12 cellular contexts compared by ENCODE assay signal in the genomic region with DNA sequence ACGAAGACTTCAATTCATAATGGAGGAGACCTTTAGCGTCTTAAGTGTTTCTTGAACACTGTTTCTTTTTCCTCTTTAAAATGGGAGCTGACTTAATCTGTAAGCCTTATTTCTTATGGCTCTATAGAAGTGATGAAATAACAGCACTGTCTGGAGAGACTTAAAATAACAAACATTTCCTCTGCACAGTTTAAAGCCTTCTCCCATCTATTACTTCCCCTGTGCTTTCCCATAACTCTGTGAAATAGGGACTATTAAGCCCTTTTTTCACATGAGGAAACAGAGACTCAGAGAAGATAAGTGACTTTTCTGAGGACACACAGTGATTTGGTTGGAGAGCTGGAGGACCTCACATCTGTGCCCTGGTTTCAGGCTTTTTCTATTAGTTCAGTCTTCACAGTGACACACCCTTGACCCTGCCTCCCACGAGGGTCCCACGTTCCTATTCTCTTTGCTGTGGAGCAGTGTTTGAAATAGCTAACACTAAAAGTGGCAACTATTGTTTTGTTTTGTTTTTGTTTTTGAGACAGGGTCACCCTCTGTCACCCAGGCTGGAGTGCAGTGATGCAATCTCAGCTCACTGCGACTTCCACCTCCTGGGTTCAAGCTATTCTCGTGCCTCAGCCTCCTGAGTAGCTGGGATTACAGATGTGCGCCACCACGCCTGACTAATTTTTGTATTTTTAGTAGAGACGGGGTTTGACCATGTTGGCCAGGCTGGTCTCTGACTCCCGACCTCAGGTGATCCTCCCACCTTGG.
A peak's percentile ranks its signal among the peaks of the same experiment; 100 is the strongest.
DNase-seq lines count a peak whose midpoint lies in the region; ATAC-seq lines count a peak whose summit lies in the region.
"Had no signal": no experiment of that assay in that cellular context is flagged by ENCODE, and none has a peak within 500 bp of the region (broad histone marks: within the 10 kb centered on the region; RNA-seq: fewer than 3 reads in every experiment).

No MANE protein-coding gene starts in this region.

- peaks cover 57% of the 10 kb centered on the region for H3K36me3 Mint-ChIP-seq in activated CD8-positive, alpha-beta T cell treated with anti-CD3 and anti-CD28 coated beads, Interleukin-2, amount 10 ng/mL, durations not matched to agents 7 days and 5 days (ENCODE audit: low read depth)
- H3K36me3 Mint-ChIP-seq in stimulated activated naive B cell treated with anti-CD40 and anti-IgM and Interleukin-4, amounts not matched to agents 10 μg/mL and 1 μg/mL and 100 μg/mL, for 72 hours: peaks cover 12 to 27% of the 10 kb centered on the region in 2 donors

- POLR2A ChIA-PET in activated CD8-positive, alpha-beta T cell treated with anti-CD3 and anti-CD28 coated beads, Interleukin-2, amount 10 ng/mL, durations not matched to agents 7 days and 5 days (lab: Charles Lee): interaction anchor here (1.4 kb wide), 1 partner anchor 14 kb away, joined by 14 read pairs; no protein-coding TSS in a partner anchor

- H3K27ac Mint-ChIP-seq in activated CD8-positive, alpha-beta T cell treated with anti-CD3 and anti-CD28 coated beads, Interleukin-2, amount 10 ng/mL, durations not matched to agents 7 days and 5 days: peak overlapping the region; percentile 91
- H3K27ac Mint-ChIP-seq in stimulated activated naive B cell treated with anti-CD40 and anti-IgM and Interleukin-4, amounts not matched to agents 10 μg/mL and 1 μg/mL and 100 μg/mL, for 72 hours: peak overlapping the region; percentile 94

- H3K27me3 Mint-ChIP-seq in activated CD8-positive, alpha-beta T cell treated with anti-CD3 and anti-CD28 coated beads, Interleukin-2, amount 10 ng/mL, durations not matched to agents 7 days and 5 days (ENCODE audit: low read depth): no peaks in the 10 kb centered on the region
- no peaks in the 10 kb centered on the region for H3K27me3 Mint-ChIP-seq in stimulated activated naive B cell treated with anti-CD40 and anti-IgM and Interleukin-4, amounts not matched to agents 10 μg/mL and 1 μg/mL and 100 μg/mL, for 72 hours

- H3K4me1 Mint-ChIP-seq in activated CD8-positive, alpha-beta T cell treated with anti-CD3 and anti-CD28 coated beads, Interleukin-2, amount 10 ng/mL, durations not matched to agents 7 days and 5 days (ENCODE audit: low read depth): peaks cover 55% of the 10 kb centered on the region
- H3K4me1 Mint-ChIP-seq in stimulated activated naive B cell treated with anti-CD40 and anti-IgM and Interleukin-4, amounts not matched to agents 10 μg/mL and 1 μg/mL and 100 μg/mL, for 72 hours: peaks cover 56 to 90% of the 10 kb centered on the region in 2 donors

- peak overlapping the region; percentile 60 for H3K4me3 Mint-ChIP-seq in activated CD8-positive, alpha-beta T cell treated with anti-CD3 and anti-CD28 coated beads, Interleukin-2, amount 10 ng/mL, durations not matched to agents 7 days and 5 days
- peak overlapping the region; percentile 76 for H3K4me3 Mint-ChIP-seq in stimulated activated naive B cell treated with anti-CD40 and anti-IgM and Interleukin-4, amounts not matched to agents 10 μg/mL and 1 μg/mL and 100 μg/mL, for 72 hours

- DNase-seq in SKM-1 (lab: John Stamatoyannopoulos, UW; ENCODE audit: unreplicated experiment) (peak; percentile 15), SKM-1 treated with dmso at 0.1 percent for 144 hours (lab: John Stamatoyannopoulos, UW; ENCODE audit: unreplicated experiment) (no peak), glomerular endothelial cell (ENCODE audit: extremely low read depth, low read depth, low spot score) (peak; percentile 23), T1000 (lab: John Stamatoyannopoulos, UW) (no peak), posterior cingulate gyrus (no peak), NCI-H146 treated with DMSO at 0.1 percent for 48 hours (lab: John Stamatoyannopoulos, UW; ENCODE audit: unreplicated experiment) (no peak)
- peak; percentile 14 for DNase-seq in activated CD8-positive, alpha-beta T cell treated with anti-CD3 and anti-CD28 coated beads, Interleukin-2, amount 10 ng/mL, durations not matched to agents 7 days and 5 days
- DNase-seq in stimulated activated naive B cell treated with anti-CD40 and anti-IgM and Interleukin-4, amounts not matched to agents 10 μg/mL and 1 μg/mL and 100 μg/mL, for 72 hours: no peak
- DNase-seq: HCEC 1CT, small intestine, trophoblast cell had no signal

- H3K9me3 Mint-ChIP-seq in activated CD8-positive, alpha-beta T cell treated with anti-CD3 and anti-CD28 coated beads, Interleukin-2, amount 10 ng/mL, durations not matched to agents 7 days and 5 days (ENCODE audit: insufficient read depth): no peaks in the 10 kb centered on the region
- H3K9me3 Mint-ChIP-seq in stimulated activated naive B cell treated with anti-CD40 and anti-IgM and Interleukin-4, amounts not matched to agents 10 μg/mL and 1 μg/mL and 100 μg/mL, for 72 hours: peaks cover 0 to under 1% of the 10 kb centered on the region in 2 donors

- ATAC-seq in activated CD8-positive, alpha-beta T cell treated with anti-CD3 and anti-CD28 coated beads, Interleukin-2, amount 10 ng/mL, durations not matched to agents 7 days and 5 days: no peak
- ATAC-seq in stimulated activated naive B cell treated with anti-CD40 and anti-IgM and Interleukin-4, amounts not matched to agents 10 μg/mL and 1 μg/mL and 100 μg/mL, for 72 hours (replicated peaks): no peak
- ATAC-seq: A549 had no signal

- intact Hi-C loops in posterior cingulate gyrus (cut with DNase I): no loop called here

- CTCF ChIA-PET in activated CD8-positive, alpha-beta T cell treated with anti-CD3 and anti-CD28 coated beads, Interleukin-2, amount 10 ng/mL, durations not matched to agents 7 days and 5 days (lab: Charles Lee): interaction anchor here (1.1 to 1.6 kb wide), 3 partner anchors 8 to 28 kb away, joined by 3 to 4 read pairs (median 3); no protein-coding TSS in a partner anchor

Comparison
In these comparisons a context has a peak if more than half of its experiments do, and no peak if none do; other contexts are left out.
1. DNase-seq: peak in SKM-1 (single experiment), activated CD8-positive, alpha-beta T cell treated with anti-CD3 and anti-CD28 coated beads, Interleukin-2, amount 10 ng/mL, durations not matched to agents 7 days and 5 days (single experiment) and glomerular endothelial cell (single experiment); none in SKM-1 treated with dmso at 0.1 percent for 144 hours (single experiment), stimulated activated naive B cell treated with anti-CD40 and anti-IgM and Interleukin-4, amounts not matched to agents 10 μg/mL and 1 μg/mL and 100 μg/mL, for 72 hours (single experiment), T1000 (single experiment), posterior cingulate gyrus (0 of 10) and NCI-H146 treated with DMSO at 0.1 percent for 48 hours (single experiment).